8 cellular contexts compared by ENCODE assay signal in the genomic region with DNA sequence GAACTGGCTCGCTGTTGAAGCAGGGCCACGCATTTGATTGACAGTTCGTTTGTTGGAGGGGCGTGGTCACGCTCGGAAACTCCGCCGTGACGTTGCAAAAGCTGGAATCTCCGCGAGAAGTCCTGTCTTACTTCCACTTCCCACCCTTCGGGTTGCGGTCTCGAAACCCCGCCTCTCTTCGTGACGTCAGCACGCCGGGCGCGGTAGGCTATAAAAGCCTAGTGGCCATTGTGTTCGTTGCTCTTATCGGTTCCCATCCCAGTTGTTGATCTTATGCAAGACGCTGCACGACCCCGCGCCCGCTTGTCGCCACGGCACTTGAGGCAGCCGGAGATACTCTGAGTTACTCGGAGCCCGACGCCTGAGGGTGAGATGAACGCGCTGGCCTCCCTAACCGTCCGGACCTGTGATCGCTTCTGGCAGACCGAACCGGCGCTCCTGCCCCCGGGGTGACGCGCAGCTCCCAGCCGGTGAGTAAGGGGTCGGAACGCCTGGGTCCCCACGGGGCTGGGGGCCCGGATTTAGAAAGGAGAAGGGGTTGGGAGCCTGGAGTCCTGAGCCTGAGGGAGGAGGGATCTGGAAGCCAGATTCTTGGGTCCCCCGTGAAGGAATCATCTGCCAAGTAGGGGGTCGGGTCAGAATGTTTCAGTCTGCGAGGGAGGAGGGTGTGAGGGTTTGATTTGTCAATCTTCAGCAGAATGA. TPM values are rescaled to one million over a fixed set of nuclear protein-coding genes. Genes with fewer than 3 reads are reported as not detected.
A peak's percentile ranks its signal among the peaks of the same experiment; 100 is the strongest.
DNase-seq lines count a peak whose midpoint lies in the region; ATAC-seq and TF ChIP-seq lines count a peak whose summit lies in the region.

TSS of gene PPP1R15A (plus strand) at position 240 of the 702 bp plus-strand sequence. CDS start 813 bp downstream, outside the sequence.

- TF ChIP-seq CTCF in progenitor cell of endocrine pancreas (IDR thresholded peaks at IDR 0.05; ENCODE audit: unreplicated experiment) (no peak), upper lobe of right lung (IDR thresholded peaks at IDR 0.05) (peak; percentile 8)

- ATAC-seq in HG02759 (IDR thresholded peaks at IDR 0.05; ENCODE audit: unreplicated experiment) (peak; percentile 49), left ventricle myocardium superior (peak; percentile 75), upper lobe of right lung (peak; percentile 76)

- no peaks in the 10 kb centered on the region for H3K9me3 Mint-ChIP-seq in T-helper 2 cell treated with Interferon-gamma antibody and Interleukin-4, amounts not matched to agents 5 μg/mL and 100 μg/mL, for 36 hours
- H3K9me3 Mint-ChIP-seq in progenitor cell of endocrine pancreas (ENCODE audit: low read depth), result no peaks in the 10 kb centered on the region

- H3K9me3 ChIP-seq in upper lobe of right lung, result no peaks in the 10 kb centered on the region

- H3K36me3 ChIP-seq in upper lobe of right lung, result peaks cover 43% of the 10 kb centered on the region

- peak within 1 kb of the TSS; percentile 100 for H3K4me3 Mint-ChIP-seq in T-helper 2 cell treated with Interferon-gamma antibody and Interleukin-4, amounts not matched to agents 5 μg/mL and 100 μg/mL, for 36 hours
- peak within 1 kb of the TSS; percentile 99 for H3K4me3 Mint-ChIP-seq in progenitor cell of endocrine pancreas (ENCODE audit: low read depth)

- peak; percentile 77 for DNase-seq in GM04503 (ENCODE audit: low read depth)
- DNase-seq in NCI-H2029 (lab: John Stamatoyannopoulos, UW), result peak; percentile 94
- DNase-seq in T-helper 2 cell treated with Interferon-gamma antibody and Interleukin-4, amounts not matched to agents 5 μg/mL and 100 μg/mL, for 36 hours (ENCODE audit: low spot score), result peak; percentile 99
- peak; percentile 71 to 99 (median 96) for DNase-seq in anterior cingulate cortex (lab: John Stamatoyannopoulos, UW)
- peak; percentile 98 for DNase-seq in left ventricle myocardium superior
- peak; percentile 99 for DNase-seq in progenitor cell of endocrine pancreas (ENCODE audit: low spot score, unreplicated experiment)
- peak; percentile 98 for DNase-seq in upper lobe of right lung

- H3K27ac Mint-ChIP-seq in T-helper 2 cell treated with Interferon-gamma antibody and Interleukin-4, amounts not matched to agents 5 μg/mL and 100 μg/mL, for 36 hours, result peak within 1 kb of the TSS; percentile 100
- H3K27ac Mint-ChIP-seq in progenitor cell of endocrine pancreas, result peak within 1 kb of the TSS; percentile 100

- peaks cover 2% of the 10 kb centered on the region for H3K27me3 Mint-ChIP-seq in T-helper 2 cell treated with Interferon-gamma antibody and Interleukin-4, amounts not matched to agents 5 μg/mL and 100 μg/mL, for 36 hours (ENCODE audit: low read depth)
- no peaks in the 10 kb centered on the region for H3K27me3 Mint-ChIP-seq in progenitor cell of endocrine pancreas

- intact Hi-C loops in left ventricle myocardium superior (cut with micrococcal nuclease), result no loop called here
- intact Hi-C loops in upper lobe of right lung (cut with DNase I), result no loop called here

- H3K4me3 ChIP-seq in upper lobe of right lung, result peak within 1 kb of the TSS; percentile 97

- no peaks in the 10 kb centered on the region for H3K27me3 ChIP-seq in upper lobe of right lung

- H3K36me3 Mint-ChIP-seq in T-helper 2 cell treated with Interferon-gamma antibody and Interleukin-4, amounts not matched to agents 5 μg/mL and 100 μg/mL, for 36 hours (ENCODE audit: low read depth), result peaks cover 39% of the 10 kb centered on the region
- H3K36me3 Mint-ChIP-seq in progenitor cell of endocrine pancreas (ENCODE audit: insufficient read depth), result peaks cover 25% of the 10 kb centered on the region

- peaks cover 41% of the 10 kb centered on the region for H3K4me1 Mint-ChIP-seq in T-helper 2 cell treated with Interferon-gamma antibody and Interleukin-4, amounts not matched to agents 5 μg/mL and 100 μg/mL, for 36 hours (ENCODE audit: low read depth)
- peaks cover 41% of the 10 kb centered on the region for H3K4me1 Mint-ChIP-seq in progenitor cell of endocrine pancreas (ENCODE audit: low read depth)

- H3K27ac ChIP-seq in upper lobe of right lung, result peak within 1 kb of the TSS; percentile 100

- H3K4me1 ChIP-seq in upper lobe of right lung, result peaks cover 40% of the 10 kb centered on the region

RNA-seq across cellular contexts. Expression of gene PPP1R15A, which starts in this region (rescaled TPM):
- 63.0 TPM for total RNA-seq in left ventricle myocardium superior
- 44.5 and 48.9 TPM in 2 replicates for total RNA-seq in progenitor cell of endocrine pancreas
- total RNA-seq in upper lobe of right lung, result 80.9 TPM

Comparison
In these comparisons a context has a peak if more than half of its experiments do, and no peak if none do; other contexts are left out.
1. Peak in every context shown above with its lines: DNase-seq, ATAC-seq, H3K4me3 ChIP-seq and H3K27ac ChIP-seq.